20 cellular contexts compared by ENCODE assay signal in genomic region chr1:51312718-51313117, GRCh38. TPM values are rescaled to one million over a fixed set of nuclear protein-coding genes. Genes with fewer than 3 reads are reported as not detected.
A peak's percentile ranks its signal among the peaks of the same experiment; 100 is the strongest.
DNase-seq lines count a peak whose midpoint lies in the region; ATAC-seq, FAIRE-seq and TF ChIP-seq lines count a peak whose summit lies in the region.
"Had no signal": no experiment of that assay in that cellular context is flagged by ENCODE, and none has a peak within 500 bp of the region (broad histone marks: within the 10 kb centered on the region; RNA-seq: fewer than 3 reads in every experiment).

No MANE protein-coding gene starts in this region.

- H3K36me3 ChIP-seq in IMR-90 (ENCODE audit: control insufficient read depth, insufficient read depth, low read length) (no peaks in the 10 kb centered on the region), K562 (ENCODE audit: control insufficient read depth, insufficient read depth, low read length) (no peaks in the 10 kb centered on the region)
- H3K36me3 ChIP-seq: BE2C had no signal

- 0 out of 2 replicates have a peak overlapping the region, but pooled peaks have one; percentile 5 for H3K4ac ChIP-seq in IMR-90 (ENCODE audit: low read depth, low read length)

- dilution Hi-C loops in IMR-90 (cut with HindIII; ENCODE audit: low sequenced_read_pairs, unreplicated experiment): no loop called here

- no peak for TF ChIP-seq POLR2A in IMR-90 (IDR thresholded peaks at IDR 0.05; ENCODE audit: low read depth, low read length)
- no peak for TF ChIP-seq POLR2A in K562 (conservative IDR thresholded peaks at IDR 0.05)

- H3K4me1 ChIP-seq in IMR-90 (ENCODE audit: control insufficient read depth, insufficient read depth, low read length) (peaks cover 10% of the 10 kb centered on the region), K562 (replicated peaks in 1 of 2; ENCODE audit: control insufficient read depth in 2 of 2, insufficient read depth in 2 of 2, low read length in 2 of 2) (peaks cover 12 to 19% of the 10 kb centered on the region in 2 experiments; a peak in 4 of 5 replicates)
- H3K4me1 ChIP-seq: BE2C had no signal

- peaks cover 26% of the 10 kb centered on the region for H3K4me1 Mint-ChIP-seq in glutamatergic neuron (ENCODE audit: low read depth, unreplicated experiment)
- H3K4me1 Mint-ChIP-seq in stimulated activated effector memory CD8-positive, alpha-beta T cell treated with anti-CD3 and anti-CD28 coated beads, Interleukin-12 subunit alpha, Interleukin-12 subunit beta, amount 100 ng/mL, for 72 hours: peaks cover 11% of the 10 kb centered on the region

- H3K27me3 ChIP-seq in IMR-90 (ENCODE audit: control insufficient read depth, insufficient read depth, low read length): no peaks in the 10 kb centered on the region
- H3K27me3 ChIP-seq in K562 (ENCODE audit: control insufficient read depth in 2 of 2, insufficient read depth in 2 of 2, low read length in 2 of 2): no peaks in the 10 kb centered on the region
- H3K27me3 ChIP-seq: BE2C had no signal

- no peak overlapping the region for H4K91ac ChIP-seq in IMR-90 (ENCODE audit: insufficient read depth, low read depth, low read length)

- BruUV-seq in IMR-90 (replicated peaks; lab: Mats Ljungman, UMichigan): no TSS peak
- BruUV-seq in K562 (replicated peaks; lab: Mats Ljungman, UMichigan): no TSS peak

- CTCF ChIA-PET in IMR-90 (lab: Yijun Ruan, JAX): no interaction called here
- CTCF ChIA-PET in K562 (lab: Yijun Ruan, JAX; ENCODE audit: low intra/inter-chr PET ratio): no interaction called here

- H2BK5ac ChIP-seq in IMR-90 (ENCODE audit: low read depth, low read length, poor library complexity, severe bottlenecking): no peak overlapping the region

- H3K14ac ChIP-seq in IMR-90 (replicated peaks; ENCODE audit: low read depth, low read length): no peak overlapping the region

- TF ChIP-seq EP300 in K562 (IDR thresholded peaks at IDR 0.05; ENCODE audit: low read length): no peak

- no peak overlapping the region for H3K4me3 Mint-ChIP-seq in glutamatergic neuron (ENCODE audit: unreplicated experiment)
- no peak overlapping the region for H3K4me3 Mint-ChIP-seq in stimulated activated effector memory CD8-positive, alpha-beta T cell treated with anti-CD3 and anti-CD28 coated beads, Interleukin-12 subunit alpha, Interleukin-12 subunit beta, amount 100 ng/mL, for 72 hours
- H3K4me3 Mint-ChIP-seq: CD14-positive monocyte; CD8-positive, alpha-beta T cell had no signal

- H3K9me3 Mint-ChIP-seq in glutamatergic neuron (ENCODE audit: unreplicated experiment): no peaks in the 10 kb centered on the region
- no peaks in the 10 kb centered on the region for H3K9me3 Mint-ChIP-seq in stimulated activated effector memory CD8-positive, alpha-beta T cell treated with anti-CD3 and anti-CD28 coated beads, Interleukin-12 subunit alpha, Interleukin-12 subunit beta, amount 100 ng/mL, for 72 hours
- H3K9me3 Mint-ChIP-seq: CD8-positive, alpha-beta T cell had no signal

- H3K9ac ChIP-seq in IMR-90 (ENCODE audit: low read depth, low read length): no peak overlapping the region
- no peak overlapping the region for H3K9ac ChIP-seq in K562 (ENCODE audit: insufficient read depth in 1 of 2, low read depth in 2 of 2, low read length in 2 of 2)

- intact Hi-C loops in IMR-90 (cut with micrococcal nuclease) (no loop called here), K562 (cut with micrococcal nuclease) (no loop called here)

- peaks cover 5% of the 10 kb centered on the region for H3K36me3 Mint-ChIP-seq in glutamatergic neuron (ENCODE audit: unreplicated experiment)
- H3K36me3 Mint-ChIP-seq in stimulated activated effector memory CD8-positive, alpha-beta T cell treated with anti-CD3 and anti-CD28 coated beads, Interleukin-12 subunit alpha, Interleukin-12 subunit beta, amount 100 ng/mL, for 72 hours: no peaks in the 10 kb centered on the region
- H3K36me3 Mint-ChIP-seq: CD14-positive monocyte; CD8-positive, alpha-beta T cell had no signal

- H3K27ac ChIP-seq in IMR-90 (ENCODE audit: insufficient read depth, low read length) (no peak overlapping the region), K562 (ENCODE audit: extremely low read depth, low read depth, low read length) (no peak overlapping the region)
- H3K27ac ChIP-seq: GM23248 had no signal

- no peak for DNase-seq in IMR-90
- DNase-seq in K562 (ENCODE audit: extremely low read depth in 1 of 4, low spot score in 3 of 4): no peak
- DNase-seq in glutamatergic neuron: no peak
- no peak for DNase-seq in stimulated activated effector memory CD8-positive, alpha-beta T cell treated with anti-CD3 and anti-CD28 coated beads, Interleukin-12 subunit alpha, Interleukin-12 subunit beta, amount 100 ng/mL, for 72 hours (ENCODE audit: low spot score in 2 of 2)
- no peak for DNase-seq in SW 1271 (lab: John Stamatoyannopoulos, UW)
- no peak for DNase-seq in anterior cingulate cortex (lab: John Stamatoyannopoulos, UW)
- DNase-seq: BE2C; CD8-positive, alpha-beta T cell; COR-L47; DMS153; DMS79 treated with DMSO at 0.1 percent for 48 hours had no signal

- no peaks in the 10 kb centered on the region for H3K79me1 ChIP-seq in IMR-90 (ENCODE audit: low read depth in 1 of 2, low read length in 2 of 2)

- H2AK9ac ChIP-seq in IMR-90 (replicated peaks; ENCODE audit: low read depth, low read length, poor library complexity): no peak overlapping the region

- no peak overlapping the region for H4K8ac ChIP-seq in IMR-90 (ENCODE audit: low read depth in 2 of 2, low read length in 2 of 2)

- H3K4me3 ChIP-seq in IMR-90 (ENCODE audit: insufficient read depth, low read depth, low read length) (no peak overlapping the region), K562 (no peak overlapping the region)
- H3K4me3 ChIP-seq: GM23248 had no signal

- peak overlapping the region; percentile 60; the same call in 1 of the 2 replicates for H2AK5ac ChIP-seq in IMR-90 (ENCODE audit: low read depth, low read length)

- H3K23ac ChIP-seq in IMR-90 (ENCODE audit: low read depth, low read length): no peak overlapping the region

- no CpG with 5 or more reads among the region's 4 CpGs for WGBS in IMR-90 (ENCODE audit: extremely low coverage in 2 of 2, insufficient read length in 1 of 2), 2 experiments
- whole genome bisulfite sequencing in K562 (ENCODE audit: insufficient coverage, low coverage, missing lambda C conversion rate): 49% methylated on average over 4 of the region's 4 CpGs

- H3K9me1 ChIP-seq in IMR-90 (ENCODE audit: insufficient read depth, low read length) (peaks cover 16% of the 10 kb centered on the region), K562 (ENCODE audit: control insufficient read depth, insufficient read depth, low read length) (no peaks in the 10 kb centered on the region)

- H3K18ac ChIP-seq in IMR-90 (ENCODE audit: low read depth, low read length): no peak overlapping the region

- no peak for TF ChIP-seq CTCF in IMR-90 (conservative IDR thresholded peaks at IDR 0.05; ENCODE audit: low read depth, low read length)
- no peak for TF ChIP-seq CTCF in K562 (IDR thresholded peaks at IDR 0.05 in 2 of 3, conservative IDR thresholded peaks at IDR 0.05 in 1 of 3; ENCODE audit: insufficient read depth in 2 of 3, low read depth in 1 of 3, low read length in 3 of 3)
- TF ChIP-seq CTCF in glutamatergic neuron (IDR thresholded peaks at IDR 0.05; ENCODE audit: partially characterized antibody, unreplicated experiment): no peak

- no peak overlapping the region for H2BK15ac ChIP-seq in IMR-90 (ENCODE audit: low read depth, low read length)

- H2BK120ac ChIP-seq in IMR-90 (ENCODE audit: low read depth, low read length): no peak overlapping the region; the same call in 1 of the 2 replicates

- in situ Hi-C loops in IMR-90 (cut with MboI; ENCODE audit: low sequenced_read_pairs) (no loop called here), K562 (cut with MboI) (no loop called here)

- peaks cover 9% of the 10 kb centered on the region for H3K27me3 Mint-ChIP-seq in glutamatergic neuron (ENCODE audit: unreplicated experiment)

- H3K56ac ChIP-seq in IMR-90 (ENCODE audit: extremely low read depth, insufficient read depth, low read length): no peak overlapping the region

- ATAC-seq in IMR-90 (ENCODE audit: low read depth): no peak
- ATAC-seq in K562: no peak
- no peak for ATAC-seq in stimulated activated effector memory CD8-positive, alpha-beta T cell treated with anti-CD3 and anti-CD28 coated beads, Interleukin-12 subunit alpha, Interleukin-12 subunit beta, amount 100 ng/mL, for 72 hours
- no peak for ATAC-seq in GM21367 (IDR thresholded peaks at IDR 0.05; ENCODE audit: unreplicated experiment)
- no peak for ATAC-seq in HG03108 (IDR thresholded peaks at IDR 0.05; ENCODE audit: unreplicated experiment)
- ATAC-seq: CD8-positive, alpha-beta T cell had no signal

- H3K27ac Mint-ChIP-seq in glutamatergic neuron (ENCODE audit: unreplicated experiment): peak overlapping the region; percentile 29
- peak overlapping the region; percentile 32 for H3K27ac Mint-ChIP-seq in stimulated activated effector memory CD8-positive, alpha-beta T cell treated with anti-CD3 and anti-CD28 coated beads, Interleukin-12 subunit alpha, Interleukin-12 subunit beta, amount 100 ng/mL, for 72 hours
- H3K27ac Mint-ChIP-seq: CD8-positive, alpha-beta T cell had no signal

- no peak overlapping the region for H3K4me2 ChIP-seq in IMR-90 (ENCODE audit: low read depth, low read length)
- no peak overlapping the region for H3K4me2 ChIP-seq in K562 (ENCODE audit: insufficient read depth, low read length)

- H4K20me1 ChIP-seq in IMR-90 (ENCODE audit: insufficient read depth, low read length) (no peaks in the 10 kb centered on the region), K562 (replicated peaks; ENCODE audit: control insufficient read depth, insufficient read depth, low read length) (no peaks in the 10 kb centered on the region)

- H3K9me3 ChIP-seq in IMR-90 (ENCODE audit: control insufficient read depth, insufficient read depth, low read length): no peaks in the 10 kb centered on the region
- no peaks in the 10 kb centered on the region; the same call in 1 of the 2 replicates for H3K9me3 ChIP-seq in K562 (replicated peaks; ENCODE audit: control insufficient read depth, insufficient read depth, low read depth, low read length)
- H3K9me3 ChIP-seq: BE2C had no signal

- no peak overlapping the region for H4K5ac ChIP-seq in IMR-90 (ENCODE audit: low read depth, low read length)

- H3K79me2 ChIP-seq in K562 (ENCODE audit: control insufficient read depth, insufficient read depth, low read length): no peaks in the 10 kb centered on the region

- H2AFZ ChIP-seq in IMR-90 (replicated peaks; ENCODE audit: low read length, poor library complexity) (peak overlapping the region; percentile 28), K562 (ENCODE audit: low read depth, low read length) (no peak overlapping the region)
- H2AFZ ChIP-seq: GM23248 had no signal

- FAIRE-seq in K562 (lab: Jason Lieb, UNC): no peak
- FAIRE-seq: A204.1, D721Med, G401.6, GM12891, H54 had no signal

- H2BK20ac ChIP-seq in IMR-90 (ENCODE audit: low read depth, low read length): no peak overlapping the region

- no peak for TF ChIP-seq RAD21 in IMR-90 (IDR thresholded peaks at IDR 0.05; ENCODE audit: low read length)
- TF ChIP-seq RAD21 in K562 (CRISPR knock-in tag; conservative IDR thresholded peaks at IDR 0.05 in 1 of 2, IDR thresholded peaks at IDR 0.05 in 1 of 2): no peak

- POLR2A ChIA-PET in IMR-90 (lab: Charles Lee; ENCODE audit: unreplicated experiment) (no interaction called here), K562 (lab: Yijun Ruan, JAX) (interaction anchor here (0.9 kb wide), 1 partner anchor 472 kb away, joined by 3 read pairs; no protein-coding TSS in a partner anchor)

RNA-seq across cellular contexts. Expression of gene TTC39A, which starts 17.6 kb away (rescaled TPM):
- total RNA-seq in IMR-90 (2012; rRNA removed): 0.28 and 0.72 TPM in 2 replicates
- 0.62 and 0.79 TPM in 2 replicates for polyA plus RNA-seq in IMR-90 (2012; rRNA removed)
- polyA plus RNA-seq in IMR-90 (2012; cell fraction: cytosol; rRNA removed): 0.08 and 0.42 TPM in 2 replicates
- 0.40 and 0.60 TPM in 2 replicates for polyA plus RNA-seq in IMR-90 (2012; cell fraction: nucleus; rRNA removed; ENCODE audit: low replicate concordance)
- total RNA-seq in K562 (2011; cell fraction: chromatin; rRNA removed; ENCODE audit: low replicate concordance): 1.6 and 1.9 TPM in 2 replicates
- total RNA-seq in K562 (2011; cell fraction: nucleolus; rRNA removed): 0.53 and 2.7 TPM in 2 replicates
- 0.51 and 2.1 TPM in 2 replicates for total RNA-seq in K562 (2011; cell fraction: nucleoplasm; rRNA removed)
- total RNA-seq in K562 (2014; rRNA removed): 0.18 and 0.20 TPM in 2 replicates
- 0.40 and 0.48 TPM in 2 replicates for total RNA-seq in K562 (2014; rRNA removed; fragmentation: Illumina TruSeq; extraction: Trizol)
- 0.34 and 0.36 TPM in 2 replicates for total RNA-seq in K562 (2015; rRNA removed; fragmentation: Illumina TruSeq; extraction: Trizol)
- 0.53 and 0.92 TPM in 2 replicates for total RNA-seq in K562 (2021)
- 0.74 and 0.82 TPM in 2 replicates for polyA plus RNA-seq in K562 (2011; rRNA removed)
- polyA plus RNA-seq in K562 (2011; cell fraction: cytosol; rRNA removed): 0.37 and 2.8 TPM in 2 replicates
- 0.51 and 0.75 TPM in 2 replicates for polyA plus RNA-seq in K562 (2011; cell fraction: nucleus; rRNA removed)
- polyA plus RNA-seq in K562 (2012): 0.47 and 0.89 TPM in 2 replicates
- 0.27 and 0.32 TPM in 2 replicates for polyA plus RNA-seq in K562 (2014; fragmentation: Illumina TruSeq; extraction: Trizol)
- polyA plus RNA-seq in K562 (2014; fragmentation: Nextera tagmentation; extraction: Ambion mirVana): under 1 TPM; 0.21 to 0.35 TPM
- 0.19 and 0.23 TPM in 2 replicates for polyA plus RNA-seq in K562 (2014; rRNA removed)
- polyA minus RNA-seq in K562 (2011; rRNA and poly(A)+ RNA removed): 2.0 and 2.1 TPM in 2 replicates
- polyA minus RNA-seq in K562 (2011; cell fraction: cytosol; rRNA and poly(A)+ RNA removed): not detected in 2 replicates
- polyA minus RNA-seq in K562 (2011; cell fraction: nucleus; rRNA and poly(A)+ RNA removed): 0.13 and 0.89 TPM in 2 replicates
- 28.0 TPM for total RNA-seq in glutamatergic neuron (ENCODE audit: unreplicated experiment)
- total RNA-seq: CD8-positive, alpha-beta T cell; GM23248 had no signal
- polyA plus RNA-seq: CD14-positive monocyte had no signal
